ENCODE assay signal across 8 cellular contexts in genomic region chr9:14031015-14031414, GRCh38.
DNase-seq lines count a peak whose midpoint lies in the region; ATAC-seq and TF ChIP-seq lines count a peak whose summit lies in the region.
"Had no signal": no experiment of that assay in that cellular context is flagged by ENCODE, and none has a peak within 500 bp of the region (broad histone marks: within the 10 kb centered on the region; RNA-seq: fewer than 3 reads in every experiment).

No MANE protein-coding gene starts in this region.

- no peaks in the 10 kb centered on the region for H3K27me3 ChIP-seq in muscle layer of duodenum (ENCODE audit: low read depth, low read length)

- peak; percentile 62 for TF ChIP-seq CTCF in fibroblast of pulmonary artery (IDR thresholded peaks at IDR 0.05; ENCODE audit: low read length, missing control alignments)

- peak overlapping the region; percentile 7 for H3K4me3 ChIP-seq in fibroblast of pulmonary artery (replicated peaks; ENCODE audit: low read depth, low read length)
- peak overlapping the region; percentile 51 to 54 for H3K4me3 ChIP-seq in muscle layer of duodenum (ENCODE audit: low read depth in 1 of 2, low read length in 2 of 2)

- H3K27ac ChIP-seq in muscle layer of duodenum (ENCODE audit: low read length), result peak overlapping the region; percentile 91

- no peaks in the 10 kb centered on the region for H3K36me3 ChIP-seq in muscle layer of duodenum (ENCODE audit: control insufficient read depth in 1 of 2, insufficient read depth in 2 of 2, low read length in 2 of 2)

- H3K4me1 ChIP-seq in muscle layer of duodenum (ENCODE audit: control insufficient read depth in 1 of 2, insufficient read depth in 2 of 2, low read length in 2 of 2), result peaks cover 5 to 13% of the 10 kb centered on the region in 2 donors

- ATAC-seq in HG02798 (IDR thresholded peaks at IDR 0.05; ENCODE audit: poor library complexity, unreplicated experiment) (no peak), GM21786 (IDR thresholded peaks at IDR 0.05; ENCODE audit: unreplicated experiment) (no peak)

- H3K9me3 ChIP-seq in muscle layer of duodenum (ENCODE audit: control insufficient read depth in 1 of 2, low read length in 2 of 2), result no peaks in the 10 kb centered on the region

- DNase-seq in SK-N-DZ (ENCODE audit: low spot score) (peak; percentile 10), fibroblast of pulmonary artery (ENCODE audit: low read depth) (peak; percentile 97), ureter (ENCODE audit: low spot score) (peak; percentile 49), NCI-H146 treated with DMSO at 0.1 percent for 48 hours (lab: John Stamatoyannopoulos, UW; ENCODE audit: unreplicated experiment) (no peak)
- DNase-seq: activated B cell treated with CpG ODN at 0.5 μM for 24 hours had no signal
